ENCODE assay signal across 18 cellular contexts in the genomic region with DNA sequence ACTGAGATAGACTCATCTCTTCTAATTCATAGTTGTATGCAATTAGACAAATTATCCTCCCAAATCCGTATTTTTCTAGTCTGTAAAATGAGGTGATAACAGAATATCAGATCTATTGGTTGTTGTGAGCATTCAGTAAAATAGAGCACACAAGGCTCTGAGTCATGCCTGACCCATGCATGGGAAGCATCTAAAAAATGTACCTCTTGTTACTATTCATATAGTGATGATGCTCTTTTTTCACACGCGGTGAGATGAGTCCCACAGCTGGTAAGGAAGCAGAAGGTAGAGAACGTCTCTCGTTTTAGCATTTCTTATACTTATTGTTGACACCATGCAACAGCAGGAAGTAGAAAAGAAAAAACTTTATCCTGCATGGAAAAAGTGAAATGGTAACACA.
DNase-seq lines count a peak whose midpoint lies in the region; ATAC-seq and TF ChIP-seq lines count a peak whose summit lies in the region.
"Had no signal": no experiment of that assay in that cellular context is flagged by ENCODE, and none has a peak within 500 bp of the region (broad histone marks: within the 10 kb centered on the region; RNA-seq: fewer than 3 reads in every experiment).

No MANE protein-coding gene starts in this region.

- 80 to 84% methylated on average over 5 of the region's 5 CpGs for WGBS in sigmoid colon, 2 donors

- H2AFZ ChIP-seq in Karpas-422 (ENCODE audit: low read length), result no peak overlapping the region

- no peak overlapping the region for H3K4me3 ChIP-seq in sigmoid colon
- H3K4me3 ChIP-seq in Karpas-422 (ENCODE audit: low read length), result no peak overlapping the region
- H3K4me3 ChIP-seq: A549 had no signal

- TF ChIP-seq POLR2A in sigmoid colon (IDR thresholded peaks at IDR 0.05), result no peak

- DNase-seq in COLO829 (ENCODE audit: low spot score) (peak; percentile 6), M059J (ENCODE audit: low read depth) (peak; percentile 12), astrocyte of the hippocampus (ENCODE audit: low read depth, low spot score) (peak; percentile 26), sigmoid colon (no peak), NCI-H1436 treated with DMSO at 0.1 percent for 48 hours (lab: John Stamatoyannopoulos, UW) (no peak), Karpas-422 (no peak)
- DNase-seq: BE2C, H7, HFFc6, KBM-7, NCI-H1694 treated with DMSO at 0.1 percent for 48 hours, NCI-H510A, NCI-H748 treated with DMSO at 0.1 percent for 48 hours had no signal

- H3K9ac ChIP-seq in Karpas-422 (ENCODE audit: low read length), result no peak overlapping the region

- H3K9me3 Mint-ChIP-seq in nephron, result peaks cover 2% of the 10 kb centered on the region

- TF ChIP-seq CTCF in nephron (IDR thresholded peaks at IDR 0.05; ENCODE audit: unreplicated experiment in 3 of 3), result no peak
- TF ChIP-seq CTCF in sigmoid colon (IDR thresholded peaks at IDR 0.05), result no peak

- no peaks in the 10 kb centered on the region for H3K36me3 ChIP-seq in sigmoid colon
- H3K36me3 ChIP-seq in Karpas-422 (ENCODE audit: insufficient read depth, low read length), result no peaks in the 10 kb centered on the region
- H3K36me3 ChIP-seq: BE2C had no signal

- H3K27me3 ChIP-seq in sigmoid colon (no peaks in the 10 kb centered on the region), Karpas-422 (ENCODE audit: low read length) (no peaks in the 10 kb centered on the region)
- H3K27me3 ChIP-seq: BE2C had no signal

- H4K20me1 ChIP-seq in Karpas-422 (ENCODE audit: insufficient read depth, low read depth, low read length), result no peaks in the 10 kb centered on the region

- peak overlapping the region in 2 of 3 experiments; percentile 66 to 80 for H3K27ac Mint-ChIP-seq in nephron
- H3K27ac Mint-ChIP-seq: HFFc6 had no signal

- H3K9me2 ChIP-seq in Karpas-422 (replicated peaks; ENCODE audit: insufficient read depth, low read length), result 0 out of 2 replicates have a peak, but pooled peaks cover 5% of the 10 kb centered on the region

- H3K27ac ChIP-seq in sigmoid colon (no peak overlapping the region), Karpas-422 (ENCODE audit: low read length) (no peak overlapping the region)
- H3K27ac ChIP-seq: A549 had no signal

- no peaks in the 10 kb centered on the region for H3K27me3 Mint-ChIP-seq in nephron (ENCODE audit: low read depth)

- TF ChIP-seq EP300 in sigmoid colon (IDR thresholded peaks at IDR 0.05), result no peak

- H3K4me2 ChIP-seq in Karpas-422 (ENCODE audit: low read depth, low read length, poor library complexity, severe bottlenecking), result no peak overlapping the region
- H3K4me2 ChIP-seq: A549 had no signal

- H3K79me2 ChIP-seq in Karpas-422 (ENCODE audit: low read length), result no peaks in the 10 kb centered on the region

- H3K36me3 Mint-ChIP-seq in nephron (ENCODE audit: low read depth), result no peaks in the 10 kb centered on the region

- ATAC-seq in HG03139 (IDR thresholded peaks at IDR 0.05; ENCODE audit: unreplicated experiment), result no peak
- ATAC-seq: A549, Panc1, Right ventricle myocardium inferior had no signal

- peaks cover 16% of the 10 kb centered on the region for H3K4me1 Mint-ChIP-seq in nephron

- H3K4me3 Mint-ChIP-seq in nephron, result no peak overlapping the region
- H3K4me3 Mint-ChIP-seq: HFFc6 had no signal

- H3K4me1 ChIP-seq in sigmoid colon, result no peaks in the 10 kb centered on the region
- no peaks in the 10 kb centered on the region for H3K4me1 ChIP-seq in Karpas-422 (ENCODE audit: low read length)
- H3K4me1 ChIP-seq: A549, BE2C had no signal

- intact Hi-C loops in sigmoid colon (cut with DNase I), result no loop called here

- no peaks in the 10 kb centered on the region for H3K9me3 ChIP-seq in sigmoid colon
- no peaks in the 10 kb centered on the region for H3K9me3 ChIP-seq in Karpas-422 (ENCODE audit: low read length)
- H3K9me3 ChIP-seq: A549, BE2C had no signal

Comparison
In these comparisons a context has a peak if more than half of its experiments do, and no peak if none do; other contexts are left out.
1. DNase-seq: peak in COLO829 (single experiment), M059J (single experiment) and astrocyte of the hippocampus (single experiment); none in sigmoid colon (single experiment), NCI-H1436 treated with DMSO at 0.1 percent for 48 hours (single experiment) and Karpas-422 (single experiment).